In genomic region chr5:150122158-150122510, GRCh38 we compare ENCODE assay signal across 1 cellular context.
A peak's percentile ranks its signal among the peaks of the same experiment; 100 is the strongest.
TF ChIP-seq lines count a peak whose summit lies in the region.

No MANE protein-coding gene starts in this region.

TF ChIP-seq in K562, 482 proteins besides CTCF, POLR2A, EP300 and RAD21 (continued from another document):
- TF ChIP-seq HES1 (IDR thresholded peaks at IDR 0.05; ENCODE audit: low read depth) (no peak), TCF3 (CRISPR knock-in tag; IDR thresholded peaks at IDR 0.05) (peak; percentile 35; the same call in 1 of the 2 replicates)
